Comparison of ENCODE assay signal across 22 cellular contexts in the genomic region with DNA sequence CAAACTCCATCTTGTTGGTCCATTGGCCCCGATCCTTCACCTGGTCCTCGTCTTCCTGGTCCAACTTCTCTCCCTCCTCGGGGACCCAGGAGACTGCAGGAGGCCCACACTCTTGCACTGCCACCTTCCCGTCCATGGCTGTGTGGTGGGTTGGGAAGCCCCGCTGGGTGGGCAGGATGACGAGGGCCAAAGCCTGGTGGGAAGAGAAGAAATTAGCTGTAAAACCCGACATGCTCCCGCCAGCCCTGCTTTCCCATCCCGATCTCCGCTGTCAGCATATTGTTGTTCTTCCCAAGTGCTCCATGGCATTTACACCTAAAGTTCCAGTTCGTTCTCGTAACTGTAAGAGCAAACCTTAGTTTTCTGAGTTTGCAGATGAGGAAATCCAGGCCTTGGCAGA. TPM values are rescaled to one million over a fixed set of nuclear protein-coding genes. Genes with fewer than 3 reads are reported as not detected.
DNase-seq lines count a peak whose midpoint lies in the region; ATAC-seq and TF ChIP-seq lines count a peak whose summit lies in the region.
"Had no signal": no experiment of that assay in that cellular context is flagged by ENCODE, and none has a peak within 500 bp of the region (broad histone marks: within the 10 kb centered on the region; RNA-seq: fewer than 3 reads in every experiment).

No MANE protein-coding gene starts in this region.

- H2BK5ac ChIP-seq in mesenchymal stem cell (ENCODE audit: low read depth, low read length, poor library complexity, severe bottlenecking) = no peak overlapping the region

- TF ChIP-seq CTCF in Caco-2 (IDR thresholded peaks at IDR 0.05; ENCODE audit: insufficient read depth in 1 of 2, low read depth in 1 of 2, low read length in 1 of 2, severe bottlenecking in 1 of 2, unreplicated experiment in 1 of 2) (no peak), liver (IDR thresholded peaks at IDR 0.05; ENCODE audit: low read depth, low read length, missing input control) (no peak), thyroid gland (IDR thresholded peaks at IDR 0.05) (no peak)

- no peak overlapping the region for H2BK12ac ChIP-seq in mesenchymal stem cell (ENCODE audit: low read length in 2 of 2)

- no peaks in the 10 kb centered on the region for H3K9me3 Mint-ChIP-seq in Caco-2 (ENCODE audit: unreplicated experiment)
- no peaks in the 10 kb centered on the region for H3K9me3 Mint-ChIP-seq in dendritic cell treated with granulocyte-macrophage colony-stimulating factor and Interleukin-4, amounts not matched to agents 40 ng/mL and 50 ng/mL, for 4 days
- no peaks in the 10 kb centered on the region for H3K9me3 Mint-ChIP-seq in T-helper 2 cell treated with Interferon-gamma antibody and Interleukin-4, amounts not matched to agents 5 μg/mL and 100 μg/mL, for 36 hours
- H3K9me3 Mint-ChIP-seq in stimulated activated effector memory CD8-positive, alpha-beta T cell treated with anti-CD3 and anti-CD28 coated beads, Interleukin-12 subunit alpha, Interleukin-12 subunit beta, amount 100 ng/mL, for 72 hours = no peaks in the 10 kb centered on the region
- H3K9me3 Mint-ChIP-seq: CD8-positive, alpha-beta T cell; HFFc6 had no signal

- no peak overlapping the region for H3K9ac ChIP-seq in liver (ENCODE audit: low read depth in 1 of 2, low read length in 2 of 2)
- H3K9ac ChIP-seq in mesenchymal stem cell (ENCODE audit: low read length) = no peak overlapping the region
- H3K9ac ChIP-seq: BLaER1 had no signal

- H3K27ac ChIP-seq in liver (ENCODE audit: low read depth in 1 of 2, low read length in 2 of 2) = peak overlapping the region; percentile 0 to 85
- peak overlapping the region in 2 of 3 donors; percentile 92 to 93 for H3K27ac ChIP-seq in thyroid gland
- no peak overlapping the region for H3K27ac ChIP-seq in mesenchymal stem cell (ENCODE audit: low read length, poor library complexity, severe bottlenecking)
- H3K27ac ChIP-seq: 22Rv1, BLaER1 had no signal

- H3K36me3 ChIP-seq in Caco-2 (ENCODE audit: control insufficient read depth, insufficient read depth, low read length) = no peaks in the 10 kb centered on the region
- peaks cover 0 to 10% (median 8%) of the 10 kb centered on the region in 4 donors for H3K36me3 ChIP-seq in liver (ENCODE audit: control insufficient read depth in 4 of 4, insufficient read depth in 3 of 4, low read depth in 1 of 4, low read length in 3 of 4)
- no peaks in the 10 kb centered on the region for H3K36me3 ChIP-seq in thyroid gland
- no peaks in the 10 kb centered on the region for H3K36me3 ChIP-seq in mesenchymal stem cell (ENCODE audit: control insufficient read depth in 1 of 2, insufficient read depth in 2 of 2, low read depth in 1 of 2, low read length in 2 of 2)
- H3K36me3 ChIP-seq: BLaER1, HAP-1 had no signal

- no peak overlapping the region for H3K4me3 Mint-ChIP-seq in Caco-2 (ENCODE audit: unreplicated experiment)
- H3K4me3 Mint-ChIP-seq in dendritic cell treated with granulocyte-macrophage colony-stimulating factor and Interleukin-4, amounts not matched to agents 40 ng/mL and 50 ng/mL, for 4 days = no peak overlapping the region
- H3K4me3 Mint-ChIP-seq in T-helper 2 cell treated with Interferon-gamma antibody and Interleukin-4, amounts not matched to agents 5 μg/mL and 100 μg/mL, for 36 hours = no peak overlapping the region
- no peak overlapping the region for H3K4me3 Mint-ChIP-seq in stimulated activated effector memory CD8-positive, alpha-beta T cell treated with anti-CD3 and anti-CD28 coated beads, Interleukin-12 subunit alpha, Interleukin-12 subunit beta, amount 100 ng/mL, for 72 hours
- H3K4me3 Mint-ChIP-seq: B cell; CD4-positive, CD25-positive, alpha-beta regulatory T cell; CD8-positive, alpha-beta T cell; HFFc6 had no signal

- H3K23ac ChIP-seq in mesenchymal stem cell (ENCODE audit: low read length in 2 of 2) = no peak overlapping the region

- no peak overlapping the region for H3K4me2 ChIP-seq in mesenchymal stem cell (ENCODE audit: low read length, poor library complexity, severe bottlenecking)
- H3K4me2 ChIP-seq: BLaER1 had no signal

- H3K9me3 ChIP-seq in Caco-2 (no peaks in the 10 kb centered on the region), liver (ENCODE audit: control insufficient read depth in 4 of 4, low read length in 3 of 4) (no peaks in the 10 kb centered on the region), thyroid gland (no peaks in the 10 kb centered on the region), mesenchymal stem cell (ENCODE audit: control insufficient read depth, low read length) (no peaks in the 10 kb centered on the region)
- H3K9me3 ChIP-seq: BLaER1, HAP-1 had no signal

- H4K8ac ChIP-seq in mesenchymal stem cell (ENCODE audit: low read length) = no peak overlapping the region

- no peak for TF ChIP-seq RAD21 in liver (IDR thresholded peaks at IDR 0.05)

- H3K4me3 ChIP-seq in Caco-2 (ENCODE audit: low read depth, low read length) = no peak overlapping the region
- H3K4me3 ChIP-seq in liver (ENCODE audit: low read depth in 1 of 3, low read length in 3 of 3) = no peak overlapping the region
- no peak overlapping the region for H3K4me3 ChIP-seq in thyroid gland (replicated peaks in 1 of 3)
- H3K4me3 ChIP-seq in mesenchymal stem cell (ENCODE audit: insufficient read depth in 1 of 2, low read depth in 1 of 2, low read length in 2 of 2) = no peak overlapping the region
- H3K4me3 ChIP-seq: BLaER1, GM12878, HAP-1 had no signal

- no peak for ATAC-seq in GM18861 (IDR thresholded peaks at IDR 0.05; ENCODE audit: unreplicated experiment)
- ATAC-seq in stimulated activated effector memory CD8-positive, alpha-beta T cell treated with anti-CD3 and anti-CD28 coated beads, Interleukin-12 subunit alpha, Interleukin-12 subunit beta, amount 100 ng/mL, for 72 hours = no peak
- ATAC-seq: CD8-positive, alpha-beta T cell; GM12878 had no signal

- no peak overlapping the region for H2AK5ac ChIP-seq in mesenchymal stem cell (ENCODE audit: low read length, severe bottlenecking)

- no peak for TF ChIP-seq POLR2A in thyroid gland (IDR thresholded peaks at IDR 0.05)

- peaks cover 39% of the 10 kb centered on the region for H3K4me1 Mint-ChIP-seq in Caco-2 (ENCODE audit: low read depth, unreplicated experiment)
- peaks cover 47% of the 10 kb centered on the region for H3K4me1 Mint-ChIP-seq in dendritic cell treated with granulocyte-macrophage colony-stimulating factor and Interleukin-4, amounts not matched to agents 40 ng/mL and 50 ng/mL, for 4 days (ENCODE audit: low read depth)
- H3K4me1 Mint-ChIP-seq in T-helper 2 cell treated with Interferon-gamma antibody and Interleukin-4, amounts not matched to agents 5 μg/mL and 100 μg/mL, for 36 hours (ENCODE audit: low read depth) = peaks cover 4% of the 10 kb centered on the region
- H3K4me1 Mint-ChIP-seq in stimulated activated effector memory CD8-positive, alpha-beta T cell treated with anti-CD3 and anti-CD28 coated beads, Interleukin-12 subunit alpha, Interleukin-12 subunit beta, amount 100 ng/mL, for 72 hours = peaks cover 21% of the 10 kb centered on the region

- WGBS in liver = 64% methylated on average over 12 of the region's 12 CpGs
- WGBS in thyroid gland, 2 donors = 96% methylated on average over 12 of the region's 12 CpGs
- WGBS in mesenchymal stem cell = 88% methylated on average over 11 of the region's 12 CpGs

- DNase-seq in Caco-2 (no peak), thyroid gland (no peak), mesenchymal stem cell (no peak)
- no peak for DNase-seq in T-helper 2 cell treated with Interferon-gamma antibody and Interleukin-4, amounts not matched to agents 5 μg/mL and 100 μg/mL, for 36 hours (ENCODE audit: low spot score)
- DNase-seq in stimulated activated effector memory CD8-positive, alpha-beta T cell treated with anti-CD3 and anti-CD28 coated beads, Interleukin-12 subunit alpha, Interleukin-12 subunit beta, amount 100 ng/mL, for 72 hours (ENCODE audit: low spot score in 2 of 2) = no peak
- DNase-seq: CD4-positive, CD25-positive, alpha-beta regulatory T cell; CD8-positive, alpha-beta T cell; DMS 273 treated with DMSO at 0.1 percent for 48 hours; DMS79; EL; GDM1; GOT3; HFFc6 had no signal

- no peak overlapping the region for H2BK15ac ChIP-seq in mesenchymal stem cell (ENCODE audit: low read depth, poor library complexity, severe bottlenecking)

- no peak overlapping the region for H3K14ac ChIP-seq in mesenchymal stem cell (ENCODE audit: low read length in 2 of 2)

- peaks cover 25% of the 10 kb centered on the region for H3K4me1 ChIP-seq in Caco-2
- H3K4me1 ChIP-seq in liver (ENCODE audit: control insufficient read depth in 4 of 4, insufficient read depth in 4 of 4, low read length in 3 of 4) = peaks cover 14 to 67% (median 53%) of the 10 kb centered on the region in 4 donors
- peaks cover 38 to 52% of the 10 kb centered on the region in 2 donors for H3K4me1 ChIP-seq in thyroid gland
- H3K4me1 ChIP-seq in mesenchymal stem cell (ENCODE audit: control insufficient read depth, insufficient read depth, low read depth, low read length) = peaks cover 23% of the 10 kb centered on the region
- H3K4me1 ChIP-seq: HAP-1 had no signal

- no peak overlapping the region for H3K18ac ChIP-seq in mesenchymal stem cell (ENCODE audit: low read depth in 1 of 2, low read length in 2 of 2)

- H4K91ac ChIP-seq in mesenchymal stem cell (ENCODE audit: low read length) = no peak overlapping the region

- no peaks in the 10 kb centered on the region for H3K36me3 Mint-ChIP-seq in Caco-2 (ENCODE audit: insufficient read depth, unreplicated experiment)
- peaks cover 6% of the 10 kb centered on the region for H3K36me3 Mint-ChIP-seq in dendritic cell treated with granulocyte-macrophage colony-stimulating factor and Interleukin-4, amounts not matched to agents 40 ng/mL and 50 ng/mL, for 4 days (ENCODE audit: low read depth)
- no peaks in the 10 kb centered on the region for H3K36me3 Mint-ChIP-seq in T-helper 2 cell treated with Interferon-gamma antibody and Interleukin-4, amounts not matched to agents 5 μg/mL and 100 μg/mL, for 36 hours (ENCODE audit: low read depth)
- H3K36me3 Mint-ChIP-seq in stimulated activated effector memory CD8-positive, alpha-beta T cell treated with anti-CD3 and anti-CD28 coated beads, Interleukin-12 subunit alpha, Interleukin-12 subunit beta, amount 100 ng/mL, for 72 hours = no peaks in the 10 kb centered on the region
- H3K36me3 Mint-ChIP-seq: CD8-positive, alpha-beta T cell had no signal

- CTCF ChIA-PET in Caco-2 (lab: Charles Lee) = interaction anchor here (2.1 kb wide), 1 partner anchor 10 kb away, joined by 14 read pairs; no protein-coding TSS in a partner anchor

- no peak overlapping the region for H2BK120ac ChIP-seq in mesenchymal stem cell (ENCODE audit: low read depth, low read length)

- BruUV-seq in Caco-2 (replicated peaks; lab: Mats Ljungman, UMichigan) = no TSS peak

- POLR2A ChIA-PET in Caco-2 (lab: Charles Lee) = interaction anchor here (0.6 to 0.7 kb wide), 2 partner anchors 70 to 309 kb away, joined by 3 read pairs; no protein-coding TSS in a partner anchor

- H3K27me3 Mint-ChIP-seq in Caco-2 (ENCODE audit: insufficient read depth, unreplicated experiment) = peaks cover 2% of the 10 kb centered on the region
- peaks cover 9% of the 10 kb centered on the region for H3K27me3 Mint-ChIP-seq in dendritic cell treated with granulocyte-macrophage colony-stimulating factor and Interleukin-4, amounts not matched to agents 40 ng/mL and 50 ng/mL, for 4 days
- H3K27me3 Mint-ChIP-seq in T-helper 2 cell treated with Interferon-gamma antibody and Interleukin-4, amounts not matched to agents 5 μg/mL and 100 μg/mL, for 36 hours (ENCODE audit: low read depth) = peaks cover 29% of the 10 kb centered on the region

- no peak overlapping the region for H2AFZ ChIP-seq in mesenchymal stem cell (ENCODE audit: low read depth, low read length)

- peak overlapping the region; percentile 14 for H3K27ac Mint-ChIP-seq in Caco-2 (ENCODE audit: unreplicated experiment)
- H3K27ac Mint-ChIP-seq in dendritic cell treated with granulocyte-macrophage colony-stimulating factor and Interleukin-4, amounts not matched to agents 40 ng/mL and 50 ng/mL, for 4 days = peak overlapping the region; percentile 7
- no peak overlapping the region for H3K27ac Mint-ChIP-seq in T-helper 2 cell treated with Interferon-gamma antibody and Interleukin-4, amounts not matched to agents 5 μg/mL and 100 μg/mL, for 36 hours
- H3K27ac Mint-ChIP-seq in stimulated activated effector memory CD8-positive, alpha-beta T cell treated with anti-CD3 and anti-CD28 coated beads, Interleukin-12 subunit alpha, Interleukin-12 subunit beta, amount 100 ng/mL, for 72 hours = no peak overlapping the region
- H3K27ac Mint-ChIP-seq: B cell; CD4-positive, CD25-positive, alpha-beta regulatory T cell; CD8-positive, alpha-beta T cell; HFFc6 had no signal

- intact Hi-C loops in Caco-2 (cut with micrococcal nuclease; ENCODE audit: unreplicated experiment) = no loop called here
- intact Hi-C loops in dendritic cell treated with granulocyte-macrophage colony-stimulating factor and Interleukin-4, amounts not matched to agents 40 ng/mL and 50 ng/mL, for 4 days (cut with micrococcal nuclease) = no loop called here
- intact Hi-C loops in thyroid gland (cut with DNase I) = no loop called here

- H3K4ac ChIP-seq in mesenchymal stem cell (ENCODE audit: low read depth in 1 of 2, low read length in 2 of 2) = no peak overlapping the region

- no peaks in the 10 kb centered on the region for H3K79me1 ChIP-seq in mesenchymal stem cell (replicated peaks; ENCODE audit: low read length, poor library complexity, severe bottlenecking)

- H3K27me3 ChIP-seq in Caco-2 (replicated peaks; ENCODE audit: control insufficient read depth, insufficient read depth, low read length) (no peaks in the 10 kb centered on the region), liver (ENCODE audit: control insufficient read depth in 4 of 4, insufficient read depth in 4 of 4, low read length in 3 of 4) (no peaks in the 10 kb centered on the region), thyroid gland (no peaks in the 10 kb centered on the region), mesenchymal stem cell (ENCODE audit: control insufficient read depth in 1 of 2, insufficient read depth in 1 of 2, low read length in 2 of 2) (peaks cover 63 to 99% of the 10 kb centered on the region in 2 experiments)

RNA-seq across cellular contexts. Expression of a gene that starts 4.1 kb away (rescaled TPM):
- 1.5 and 2.1 TPM in 2 replicates for total RNA-seq in Caco-2 (2022)
- total RNA-seq in liver = 10 to 100 TPM; 27.1 to 30.3 TPM
- polyA plus RNA-seq in liver = 10 to 100 TPM; 18.2 to 19.3 TPM
- total RNA-seq in thyroid gland = 10 to 100 TPM in 3 of 4 donors, 1 to 10 TPM in 1; 9.4 to 27.7 (median 18.3) TPM
- 0.10 TPM for polyA plus RNA-seq in mesenchymal stem cell (2013, experiment 1 of 2)
- 0.08 TPM for polyA plus RNA-seq in mesenchymal stem cell (2013, experiment 2 of 2)
- total RNA-seq: B cell; CD4-positive, CD25-positive, alpha-beta regulatory T cell; CD8-positive, alpha-beta T cell; HFFc6 had no signal
- polyA plus RNA-seq: CD4-positive, CD25-positive, alpha-beta regulatory T cell had no signal

RNA-seq across cellular contexts. Expression of a gene that starts 52.8 kb away (rescaled TPM):
- total RNA-seq in Caco-2 (2022) (1.0 and 1.3 TPM in 2 replicates), liver (10 to 100 TPM in 1 of 2 donors, under 1 TPM in 1; 0.23 to 12.0 TPM), thyroid gland (10 to 100 TPM in 1 of 4 donors, 1 to 10 TPM in 3; 5.0 to 24.9 (median 8.8) TPM)
- polyA plus RNA-seq in liver = 1 to 10 TPM; 5.4 to 9.5 TPM
- polyA plus RNA-seq in mesenchymal stem cell (2013, experiment 1 of 2) = not detected
- polyA plus RNA-seq in mesenchymal stem cell (2013, experiment 2 of 2) = 0.04 TPM
- total RNA-seq: CD8-positive, alpha-beta T cell; HFFc6 had no signal
- polyA plus RNA-seq: AG04450; CD4-positive, CD25-positive, alpha-beta regulatory T cell had no signal

Comparison
In these comparisons a context has a peak if more than half of its experiments do, and no peak if none do; other contexts are left out.
1. H3K27ac Mint-ChIP-seq: peak in Caco-2 (single experiment) and dendritic cell treated with granulocyte-macrophage colony-stimulating factor and Interleukin-4, amounts not matched to agents 40 ng/mL and 50 ng/mL, for 4 days (single experiment); none in T-helper 2 cell treated with Interferon-gamma antibody and Interleukin-4, amounts not matched to agents 5 μg/mL and 100 μg/mL, for 36 hours (single experiment) and stimulated activated effector memory CD8-positive, alpha-beta T cell treated with anti-CD3 and anti-CD28 coated beads, Interleukin-12 subunit alpha, Interleukin-12 subunit beta, amount 100 ng/mL, for 72 hours (single experiment).